ENCODE assay signal across 1 cellular context in genomic region chrX:107676559-107677378, GRCh38.
TF ChIP-seq lines count a peak whose summit lies in the region.

No MANE protein-coding gene starts in this region.

TF ChIP-seq in GM23338, 12 proteins besides CTCF, POLR2A, EP300 and RAD21 (continued from another document):
- no peak for TF ChIP-seq ZNF462 (CRISPR knock-in tag; IDR thresholded peaks at IDR 0.05)
- TF ChIP-seq CREB1 (CRISPR knock-in tag; IDR thresholded peaks at IDR 0.05; ENCODE audit: low read depth), result no peak
- no peak for TF ChIP-seq REST (IDR thresholded peaks at IDR 0.05; ENCODE audit: unreplicated experiment)
